ENCODE assay signal across 1 cellular context in the genomic region with DNA sequence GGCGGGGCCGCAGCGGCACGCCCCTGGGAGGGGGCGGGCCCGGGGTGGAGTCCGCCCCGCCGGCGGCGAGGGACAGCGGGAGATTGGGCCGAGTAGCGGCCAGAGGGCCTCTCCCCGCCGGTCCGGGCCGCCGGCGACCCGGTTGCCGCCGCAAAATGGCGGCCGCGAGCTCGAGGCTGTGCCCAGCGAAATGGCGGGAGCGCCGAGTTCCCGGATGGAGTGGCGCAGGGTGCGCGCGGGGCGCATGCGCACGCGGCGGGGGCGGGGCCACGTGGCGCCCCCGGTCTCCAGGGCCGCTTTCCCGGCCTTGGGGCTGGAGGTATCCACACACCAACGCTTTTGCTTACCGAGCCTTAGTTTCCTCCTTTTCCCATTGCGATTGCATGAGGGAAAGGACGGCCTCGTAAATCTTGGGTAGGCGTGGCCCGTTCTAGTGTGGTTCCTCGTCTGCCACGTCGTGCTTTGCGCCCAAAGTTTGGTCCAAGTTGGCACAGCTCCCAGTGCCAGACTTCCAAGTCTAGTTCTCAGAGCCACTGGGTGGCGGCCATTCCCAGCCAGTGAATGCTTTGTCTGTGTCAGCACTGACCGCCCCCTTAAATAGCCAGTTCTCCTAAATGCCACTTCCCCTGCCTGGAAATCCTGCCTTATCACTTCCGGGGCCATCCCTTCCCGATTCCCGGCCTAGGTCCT.
A peak's percentile ranks its signal among the peaks of the same experiment; 100 is the strongest.
TF ChIP-seq lines count a peak whose summit lies in the region.

No MANE protein-coding gene starts in this region.

TF ChIP-seq in A549, 52 proteins besides CTCF, POLR2A, EP300 and RAD21 (continued from another document):
- TF ChIP-seq SMC3 (IDR thresholded peaks at IDR 0.05) (no peak), RARB (CRISPR knock-in tag; IDR thresholded peaks at IDR 0.05) (peak; percentile 81; the same call in 1 of the 2 replicates), NFE2L2 (conservative IDR thresholded peaks at IDR 0.05; ENCODE audit: low read length) (no peak), ZNF302 (CRISPR knock-in tag; IDR thresholded peaks at IDR 0.05) (no peak), FOXS1 (CRISPR knock-in tag; IDR thresholded peaks at IDR 0.05) (no peak), MAFK (IDR thresholded peaks at IDR 0.05; ENCODE audit: partially characterized antibody) (peak; percentile 22), ESRRA (IDR thresholded peaks at IDR 0.05; ENCODE audit: borderline replicate concordance, low read length) (no peak), FOSL2 (IDR thresholded peaks at IDR 0.05) (no peak), FOSL2 (CRISPR knock-in tag; IDR thresholded peaks at IDR 0.05) (peak; percentile 12; the same call in 1 of the 2 replicates), HOXA7 (CRISPR knock-in tag; IDR thresholded peaks at IDR 0.05) (no peak), MAZ (IDR thresholded peaks at IDR 0.05; ENCODE audit: borderline replicate concordance, low read depth, low read length) (no peak), POLR2AphosphoS2 (conservative IDR thresholded peaks at IDR 0.05; ENCODE audit: low read length) (no peak), RCOR1 (IDR thresholded peaks at IDR 0.05; ENCODE audit: low read depth, low read length) (no peak), JUNB (IDR thresholded peaks at IDR 0.05) (no peak), CHD4 (IDR thresholded peaks at IDR 0.05; ENCODE audit: borderline replicate concordance) (no peak), BHLHE40 (IDR thresholded peaks at IDR 0.05; ENCODE audit: low read depth, low read length) (no peak), EHF (CRISPR knock-in tag; IDR thresholded peaks at IDR 0.05) (no peak; the same call in 1 of the 2 replicates), CHD2 (IDR thresholded peaks at IDR 0.05; ENCODE audit: low read length, partially characterized antibody) (no peak), CBX2 (IDR thresholded peaks at IDR 0.05; ENCODE audit: borderline replicate concordance, low read depth) (no peak), ZSCAN20 (CRISPR knock-in tag; IDR thresholded peaks at IDR 0.05) (no peak), ZC3H11A (IDR thresholded peaks at IDR 0.05) (no peak), MYC (IDR thresholded peaks at IDR 0.05; ENCODE audit: borderline replicate concordance, low read length) (peak; percentile 88), EHMT2 (IDR thresholded peaks at IDR 0.05; ENCODE audit: low read depth) (no peak), TP53 (CRISPR knock-in tag; IDR thresholded peaks at IDR 0.05) (peak; percentile 70; the same call in 1 of the 2 replicates)
- TF ChIP-seq, protein P1, sequence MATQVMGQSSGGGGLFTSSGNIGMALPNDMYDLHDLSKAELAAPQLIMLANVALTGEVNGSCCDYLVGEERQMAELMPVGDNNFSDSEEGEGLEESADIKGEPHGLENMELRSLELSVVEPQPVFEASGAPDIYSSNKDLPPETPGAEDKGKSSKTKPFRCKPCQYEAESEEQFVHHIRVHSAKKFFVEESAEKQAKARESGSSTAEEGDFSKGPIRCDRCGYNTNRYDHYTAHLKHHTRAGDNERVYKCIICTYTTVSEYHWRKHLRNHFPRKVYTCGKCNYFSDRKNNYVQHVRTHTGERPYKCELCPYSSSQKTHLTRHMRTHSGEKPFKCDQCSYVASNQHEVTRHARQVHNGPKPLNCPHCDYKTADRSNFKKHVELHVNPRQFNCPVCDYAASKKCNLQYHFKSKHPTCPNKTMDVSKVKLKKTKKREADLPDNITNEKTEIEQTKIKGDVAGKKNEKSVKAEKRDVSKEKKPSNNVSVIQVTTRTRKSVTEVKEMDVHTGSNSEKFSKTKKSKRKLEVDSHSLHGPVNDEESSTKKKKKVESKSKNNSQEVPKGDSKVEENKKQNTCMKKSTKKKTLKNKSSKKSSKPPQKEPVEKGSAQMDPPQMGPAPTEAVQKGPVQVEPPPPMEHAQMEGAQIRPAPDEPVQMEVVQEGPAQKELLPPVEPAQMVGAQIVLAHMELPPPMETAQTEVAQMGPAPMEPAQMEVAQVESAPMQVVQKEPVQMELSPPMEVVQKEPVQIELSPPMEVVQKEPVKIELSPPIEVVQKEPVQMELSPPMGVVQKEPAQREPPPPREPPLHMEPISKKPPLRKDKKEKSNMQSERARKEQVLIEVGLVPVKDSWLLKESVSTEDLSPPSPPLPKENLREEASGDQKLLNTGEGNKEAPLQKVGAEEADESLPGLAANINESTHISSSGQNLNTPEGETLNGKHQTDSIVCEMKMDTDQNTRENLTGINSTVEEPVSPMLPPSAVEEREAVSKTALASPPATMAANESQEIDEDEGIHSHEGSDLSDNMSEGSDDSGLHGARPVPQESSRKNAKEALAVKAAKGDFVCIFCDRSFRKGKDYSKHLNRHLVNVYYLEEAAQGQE (IDR thresholded peaks at IDR 0.05): no peak
- TF ChIP-seq, protein P2, sequence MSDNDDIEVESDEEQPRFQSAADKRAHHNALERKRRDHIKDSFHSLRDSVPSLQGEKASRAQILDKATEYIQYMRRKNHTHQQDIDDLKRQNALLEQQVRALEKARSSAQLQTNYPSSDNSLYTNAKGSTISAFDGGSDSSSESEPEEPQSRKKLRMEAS (IDR thresholded peaks at IDR 0.05): peak; percentile 93
- TF ChIP-seq, protein P3, sequence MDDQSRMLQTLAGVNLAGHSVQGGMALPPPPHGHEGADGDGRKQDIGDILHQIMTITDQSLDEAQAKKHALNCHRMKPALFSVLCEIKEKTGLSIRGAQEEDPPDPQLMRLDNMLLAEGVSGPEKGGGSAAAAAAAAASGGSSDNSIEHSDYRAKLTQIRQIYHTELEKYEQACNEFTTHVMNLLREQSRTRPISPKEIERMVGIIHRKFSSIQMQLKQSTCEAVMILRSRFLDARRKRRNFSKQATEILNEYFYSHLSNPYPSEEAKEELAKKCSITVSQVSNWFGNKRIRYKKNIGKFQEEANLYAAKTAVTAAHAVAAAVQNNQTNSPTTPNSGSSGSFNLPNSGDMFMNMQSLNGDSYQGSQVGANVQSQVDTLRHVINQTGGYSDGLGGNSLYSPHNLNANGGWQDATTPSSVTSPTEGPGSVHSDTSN (IDR thresholded peaks at IDR 0.05): peak; percentile 59; the same call in 1 of the 2 replicates
- TF ChIP-seq, protein P4, sequence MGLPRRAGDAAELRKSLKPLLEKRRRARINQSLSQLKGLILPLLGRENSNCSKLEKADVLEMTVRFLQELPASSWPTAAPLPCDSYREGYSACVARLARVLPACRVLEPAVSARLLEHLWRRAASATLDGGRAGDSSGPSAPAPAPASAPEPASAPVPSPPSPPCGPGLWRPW (IDR thresholded peaks at IDR 0.05): no peak
- TF ChIP-seq, protein P5, sequence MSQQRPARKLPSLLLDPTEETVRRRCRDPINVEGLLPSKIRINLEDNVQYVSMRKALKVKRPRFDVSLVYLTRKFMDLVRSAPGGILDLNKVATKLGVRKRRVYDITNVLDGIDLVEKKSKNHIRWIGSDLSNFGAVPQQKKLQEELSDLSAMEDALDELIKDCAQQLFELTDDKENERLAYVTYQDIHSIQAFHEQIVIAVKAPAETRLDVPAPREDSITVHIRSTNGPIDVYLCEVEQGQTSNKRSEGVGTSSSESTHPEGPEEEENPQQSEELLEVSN (IDR thresholded peaks at IDR 0.05; ENCODE audit: borderline replicate concordance, low read depth): peak; percentile 96
- TF ChIP-seq, protein P6, sequence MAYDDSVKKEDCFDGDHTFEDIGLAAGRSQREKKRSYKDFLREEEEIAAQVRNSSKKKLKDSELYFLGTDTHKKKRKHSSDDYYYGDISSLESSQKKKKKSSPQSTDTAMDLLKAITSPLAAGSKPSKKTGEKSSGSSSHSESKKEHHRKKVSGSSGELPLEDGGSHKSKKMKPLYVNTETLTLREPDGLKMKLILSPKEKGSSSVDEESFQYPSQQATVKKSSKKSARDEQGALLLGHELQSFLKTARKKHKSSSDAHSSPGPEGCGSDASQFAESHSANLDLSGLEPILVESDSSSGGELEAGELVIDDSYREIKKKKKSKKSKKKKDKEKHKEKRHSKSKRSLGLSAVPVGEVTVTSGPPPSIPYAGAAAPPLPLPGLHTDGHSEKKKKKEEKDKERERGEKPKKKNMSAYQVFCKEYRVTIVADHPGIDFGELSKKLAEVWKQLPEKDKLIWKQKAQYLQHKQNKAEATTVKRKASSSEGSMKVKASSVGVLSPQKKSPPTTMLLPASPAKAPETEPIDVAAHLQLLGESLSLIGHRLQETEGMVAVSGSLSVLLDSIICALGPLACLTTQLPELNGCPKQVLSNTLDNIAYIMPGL (CRISPR knock-in tag; IDR thresholded peaks at IDR 0.05; ENCODE audit: borderline replicate concordance): no peak
- TF ChIP-seq, protein P7, sequence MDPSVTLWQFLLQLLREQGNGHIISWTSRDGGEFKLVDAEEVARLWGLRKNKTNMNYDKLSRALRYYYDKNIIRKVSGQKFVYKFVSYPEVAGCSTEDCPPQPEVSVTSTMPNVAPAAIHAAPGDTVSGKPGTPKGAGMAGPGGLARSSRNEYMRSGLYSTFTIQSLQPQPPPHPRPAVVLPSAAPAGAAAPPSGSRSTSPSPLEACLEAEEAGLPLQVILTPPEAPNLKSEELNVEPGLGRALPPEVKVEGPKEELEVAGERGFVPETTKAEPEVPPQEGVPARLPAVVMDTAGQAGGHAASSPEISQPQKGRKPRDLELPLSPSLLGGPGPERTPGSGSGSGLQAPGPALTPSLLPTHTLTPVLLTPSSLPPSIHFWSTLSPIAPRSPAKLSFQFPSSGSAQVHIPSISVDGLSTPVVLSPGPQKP (IDR thresholded peaks at IDR 0.05; ENCODE audit: low read depth, low read length): no peak
TF ChIP-seq in A549: peak in this region for 15.
